In genomic region chr6:52576392-52577021, GRCh38 we compare ENCODE assay signal across 1 cellular context.
TF ChIP-seq lines count a peak whose summit lies in the region.

No MANE protein-coding gene starts in this region.

TF ChIP-seq in HepG2, 621 proteins besides CTCF, POLR2A, EP300 and RAD21 (continued from another document and continues in another):
- TF ChIP-seq ZBTB14 (CRISPR knock-in tag; IDR thresholded peaks at IDR 0.05) (no peak; the same call in 1 of the 2 replicates), NRL (CRISPR knock-in tag; IDR thresholded peaks at IDR 0.05; ENCODE audit: borderline replicate concordance) (peak; percentile 91; the same call in 1 of the 2 replicates), ZNF430 (CRISPR knock-in tag; IDR thresholded peaks at IDR 0.05) (peak; percentile 69), YY1 (IDR thresholded peaks at IDR 0.05; ENCODE audit: insufficient read depth, insufficient replicate concordance, low read depth, low read length) (peak; percentile 16), PPARG (CRISPR knock-in tag; conservative IDR thresholded peaks at IDR 0.05) (no peak), BCL6 (CRISPR knock-in tag; IDR thresholded peaks at IDR 0.05) (0 out of 2 replicates have a peak, but pooled peaks have one; percentile 10), KMT2A (CRISPR knock-in tag; IDR thresholded peaks at IDR 0.05) (peak; percentile 68; the same call in 1 of the 2 replicates), MXD3 (CRISPR knock-in tag; IDR thresholded peaks at IDR 0.05) (peak; percentile 53; the same call in 1 of the 2 replicates), CEBPG (CRISPR knock-in tag; IDR thresholded peaks at IDR 0.05) (peak; percentile 71), ZBTB20 (CRISPR knock-in tag; IDR thresholded peaks at IDR 0.05; ENCODE audit: borderline replicate concordance, low read depth) (no peak), GFI1 (CRISPR knock-in tag; IDR thresholded peaks at IDR 0.05; ENCODE audit: borderline replicate concordance) (peak; percentile 81; the same call in 1 of the 2 replicates), MLXIP (CRISPR knock-in tag; IDR thresholded peaks at IDR 0.05; ENCODE audit: borderline replicate concordance) (no peak), TBP (CRISPR knock-in tag; IDR thresholded peaks at IDR 0.05) (0 out of 2 replicates have a peak, but pooled peaks have one; percentile 29), SP140L (CRISPR knock-in tag; IDR thresholded peaks at IDR 0.05; ENCODE audit: borderline replicate concordance) (peak; percentile 60; the same call in 1 of the 2 replicates), NONO (IDR thresholded peaks at IDR 0.05) (no peak), NONO (CRISPR knock-in tag; conservative IDR thresholded peaks at IDR 0.05) (peak; percentile 13; the same call in 1 of the 2 replicates), TBX2 (CRISPR knock-in tag; IDR thresholded peaks at IDR 0.05; ENCODE audit: borderline replicate concordance) (peak; percentile 52), CENPT (CRISPR knock-in tag; IDR thresholded peaks at IDR 0.05; ENCODE audit: low read depth) (no peak), NR2F6 (IDR thresholded peaks at IDR 0.05) (no peak; the same call in 1 of the 2 replicates), NR2F6 (CRISPR knock-in tag; IDR thresholded peaks at IDR 0.05) (no peak), ZNF891 (CRISPR knock-in tag; IDR thresholded peaks at IDR 0.05) (peak; percentile 52; the same call in 1 of the 2 replicates), CHCHD3 (CRISPR knock-in tag; IDR thresholded peaks at IDR 0.05) (0 out of 2 replicates have a peak, but pooled peaks have one; percentile 89), ZNF83 (CRISPR knock-in tag; IDR thresholded peaks at IDR 0.05; ENCODE audit: borderline replicate concordance) (0 out of 2 replicates have a peak, but pooled peaks have one; percentile 22), ZNF296 (CRISPR knock-in tag; conservative IDR thresholded peaks at IDR 0.05) (peak; percentile 19; the same call in 1 of the 2 replicates), ZMYM3 (CRISPR knock-in tag; IDR thresholded peaks at IDR 0.05) (peak; percentile 70; the same call in 1 of the 2 replicates), YEATS4 (CRISPR knock-in tag; IDR thresholded peaks at IDR 0.05; ENCODE audit: borderline replicate concordance) (peak; percentile 42; the same call in 1 of the 2 replicates), ZFP41 (CRISPR knock-in tag; IDR thresholded peaks at IDR 0.05; ENCODE audit: borderline replicate concordance) (0 out of 2 replicates have a peak, but pooled peaks have one; percentile 16), RNF2 (conservative IDR thresholded peaks at IDR 0.05; ENCODE audit: low read depth) (0 out of 2 replicates have a peak, but pooled peaks have one; percentile 33), RFXAP (CRISPR knock-in tag; IDR thresholded peaks at IDR 0.05; ENCODE audit: borderline replicate concordance) (peak; percentile 12; the same call in 1 of the 2 replicates), ZNF451 (CRISPR knock-in tag; IDR thresholded peaks at IDR 0.05) (no peak; the same call in 1 of the 2 replicates), SMYD3 (CRISPR knock-in tag; IDR thresholded peaks at IDR 0.05) (0 out of 2 replicates have a peak, but pooled peaks have one; percentile 59), ZNF572 (CRISPR knock-in tag; IDR thresholded peaks at IDR 0.05) (0 out of 2 replicates have a peak, but pooled peaks have one; percentile 76), DRAP1 (CRISPR knock-in tag; IDR thresholded peaks at IDR 0.05) (0 out of 2 replicates have a peak, but pooled peaks have one; percentile 16), HMGXB4 (CRISPR knock-in tag; IDR thresholded peaks at IDR 0.05; ENCODE audit: borderline replicate concordance in 1 of 2, low read depth in 1 of 2) (peak; percentile 92 to 95), ELF4 (CRISPR knock-in tag; IDR thresholded peaks at IDR 0.05; ENCODE audit: borderline replicate concordance) (no peak; the same call in 1 of the 2 replicates), ZSCAN5A (CRISPR knock-in tag; IDR thresholded peaks at IDR 0.05; ENCODE audit: borderline replicate concordance) (peak; percentile 39), SKIL (CRISPR knock-in tag; IDR thresholded peaks at IDR 0.05; ENCODE audit: borderline replicate concordance) (no peak), ASH2L (IDR thresholded peaks at IDR 0.05; ENCODE audit: insufficient read length, low read depth, low read length) (peak; percentile 30), BORCS8-MEF2B (CRISPR knock-in tag; IDR thresholded peaks at IDR 0.05) (peak; percentile 59; the same call in 1 of the 2 replicates), NFE2L1 (CRISPR knock-in tag; IDR thresholded peaks at IDR 0.05; ENCODE audit: borderline replicate concordance) (peak; percentile 37; the same call in 1 of the 2 replicates), ZNF331 (CRISPR knock-in tag; IDR thresholded peaks at IDR 0.05) (0 out of 2 replicates have a peak, but pooled peaks have one; percentile 47), ZNF547 (CRISPR knock-in tag; IDR thresholded peaks at IDR 0.05) (peak; percentile 43; the same call in 1 of the 2 replicates), ZNF784 (CRISPR knock-in tag; IDR thresholded peaks at IDR 0.05; ENCODE audit: borderline replicate concordance) (no peak; the same call in 1 of the 2 replicates), ISX (CRISPR knock-in tag; conservative IDR thresholded peaks at IDR 0.05) (no peak), TIGD3 (CRISPR knock-in tag; IDR thresholded peaks at IDR 0.05; ENCODE audit: borderline replicate concordance) (no peak), ZNF317 (CRISPR knock-in tag; IDR thresholded peaks at IDR 0.05) (peak; percentile 76), ZNF367 (CRISPR knock-in tag; IDR thresholded peaks at IDR 0.05; ENCODE audit: borderline replicate concordance) (no peak; the same call in 1 of the 2 replicates), ZBTB39 (CRISPR knock-in tag; IDR thresholded peaks at IDR 0.05) (peak; percentile 68; the same call in 1 of the 2 replicates), KDM5B (CRISPR knock-in tag; IDR thresholded peaks at IDR 0.05; ENCODE audit: borderline replicate concordance) (peak; percentile 48), CBX5 (CRISPR knock-in tag; IDR thresholded peaks at IDR 0.05; ENCODE audit: borderline replicate concordance) (peak; percentile 81; the same call in 1 of the 2 replicates), ZNF12 (CRISPR knock-in tag; IDR thresholded peaks at IDR 0.05) (peak; percentile 51; the same call in 1 of the 2 replicates), ESRRA (CRISPR knock-in tag; IDR thresholded peaks at IDR 0.05; ENCODE audit: low read depth) (peak; percentile 21; the same call in 1 of the 2 replicates), ZNF569 (CRISPR knock-in tag; IDR thresholded peaks at IDR 0.05; ENCODE audit: borderline replicate concordance) (peak; percentile 67; the same call in 1 of the 2 replicates)
